Comparison of ENCODE assay signal across 1 cellular context in genomic region chr19:53868892-53869804, GRCh38.
TF ChIP-seq lines count a peak whose summit lies in the region.

No MANE protein-coding gene starts in this region.

TF ChIP-seq in HepG2, 621 proteins besides CTCF, POLR2A, EP300 and RAD21 (continued from another document and continues in another):
- TF ChIP-seq GMEB1 (CRISPR knock-in tag; IDR thresholded peaks at IDR 0.05; ENCODE audit: borderline replicate concordance) (peak; percentile 69), SRF (IDR thresholded peaks at IDR 0.05; ENCODE audit: low read depth, low read length) (peak; percentile 94), NFYC (CRISPR knock-in tag; IDR thresholded peaks at IDR 0.05) (no peak), SRSF1 (optimal IDR thresholded peaks at IDR 0.05; ENCODE audit: low read depth, low read length) (no peak), KDM5B (CRISPR knock-in tag; IDR thresholded peaks at IDR 0.05; ENCODE audit: borderline replicate concordance) (peak; percentile 60; the same call in 1 of the 2 replicates), ATF1 (CRISPR knock-in tag; IDR thresholded peaks at IDR 0.05) (no peak), ZKSCAN8 (CRISPR knock-in tag; IDR thresholded peaks at IDR 0.05; ENCODE audit: borderline replicate concordance) (no peak), ATF3 (CRISPR knock-in tag; IDR thresholded peaks at IDR 0.05) (no peak), ZNF335 (CRISPR knock-in tag; IDR thresholded peaks at IDR 0.05) (no peak), NR2C2 (CRISPR knock-in tag; IDR thresholded peaks at IDR 0.05; ENCODE audit: borderline replicate concordance) (peak; percentile 89), THAP9 (CRISPR knock-in tag; IDR thresholded peaks at IDR 0.05; ENCODE audit: borderline replicate concordance) (peak; percentile 54; the same call in 1 of the 2 replicates), WIZ (CRISPR knock-in tag; IDR thresholded peaks at IDR 0.05) (0 out of 2 replicates have a peak, but pooled peaks have one; percentile 63), SP4 (CRISPR knock-in tag; IDR thresholded peaks at IDR 0.05) (peak; percentile 54; the same call in 1 of the 2 replicates), KAT7 (CRISPR knock-in tag; IDR thresholded peaks at IDR 0.05; ENCODE audit: borderline replicate concordance) (peak; percentile 51; the same call in 1 of the 2 replicates), ZNF567 (CRISPR knock-in tag; IDR thresholded peaks at IDR 0.05; ENCODE audit: borderline replicate concordance) (0 out of 2 replicates have a peak, but pooled peaks have one; percentile 17), ARHGAP35 (CRISPR knock-in tag; IDR thresholded peaks at IDR 0.05; ENCODE audit: borderline replicate concordance) (no peak; the same call in 1 of the 2 replicates), ZNF660 (CRISPR knock-in tag; IDR thresholded peaks at IDR 0.05; ENCODE audit: borderline replicate concordance, low read depth) (no peak), ZNF274 (CRISPR knock-in tag; IDR thresholded peaks at IDR 0.05) (no peak), ZNF20 (CRISPR knock-in tag; IDR thresholded peaks at IDR 0.05) (no peak), SIX1 (CRISPR knock-in tag; IDR thresholded peaks at IDR 0.05; ENCODE audit: borderline replicate concordance) (no peak), HOXA5 (CRISPR knock-in tag; IDR thresholded peaks at IDR 0.05) (0 out of 2 replicates have a peak, but pooled peaks have one; percentile 59), GLI4 (CRISPR knock-in tag; IDR thresholded peaks at IDR 0.05; ENCODE audit: borderline replicate concordance) (0 out of 2 replicates have a peak, but pooled peaks have one; percentile 20), CREB3 (CRISPR knock-in tag; IDR thresholded peaks at IDR 0.05) (no peak), ZNF496 (CRISPR knock-in tag; IDR thresholded peaks at IDR 0.05; ENCODE audit: insufficient replicate concordance) (no peak), ZFX (CRISPR knock-in tag; IDR thresholded peaks at IDR 0.05; ENCODE audit: low read depth) (peak; percentile 58), ARNTL (CRISPR knock-in tag; IDR thresholded peaks at IDR 0.05) (peak; percentile 64; the same call in 1 of the 2 replicates), MED1 (CRISPR knock-in tag; IDR thresholded peaks at IDR 0.05) (peak; percentile 41; the same call in 1 of the 2 replicates), SALL2 (CRISPR knock-in tag; IDR thresholded peaks at IDR 0.05) (no peak), MEIS2 (CRISPR knock-in tag; IDR thresholded peaks at IDR 0.05) (peak; percentile 38; the same call in 1 of the 2 replicates), ATF4 (CRISPR knock-in tag; IDR thresholded peaks at IDR 0.05) (no peak), KLF11 (CRISPR knock-in tag; IDR thresholded peaks at IDR 0.05) (no peak), ZNF670 (CRISPR knock-in tag; IDR thresholded peaks at IDR 0.05; ENCODE audit: borderline replicate concordance) (0 out of 2 replicates have a peak, but pooled peaks have one; percentile 32), ZNF773 (CRISPR knock-in tag; IDR thresholded peaks at IDR 0.05; ENCODE audit: borderline replicate concordance) (0 out of 2 replicates have a peak, but pooled peaks have one; percentile 17), ZNF430 (CRISPR knock-in tag; IDR thresholded peaks at IDR 0.05) (no peak), DMAP1 (CRISPR knock-in tag; IDR thresholded peaks at IDR 0.05) (peak; percentile 40; the same call in 1 of the 2 replicates), ETS1 (CRISPR knock-in tag; IDR thresholded peaks at IDR 0.05) (no peak), ONECUT2 (CRISPR knock-in tag; IDR thresholded peaks at IDR 0.05) (no peak), CREBL2 (CRISPR knock-in tag; IDR thresholded peaks at IDR 0.05; ENCODE audit: borderline replicate concordance) (no peak), ZNF256 (CRISPR knock-in tag; conservative IDR thresholded peaks at IDR 0.05) (peak; percentile 49; the same call in 1 of the 2 replicates), SUZ12 (IDR thresholded peaks at IDR 0.05; ENCODE audit: low read depth, low read length) (no peak), TRIM24 (CRISPR knock-in tag; IDR thresholded peaks at IDR 0.05) (no peak), ZNF879 (CRISPR knock-in tag; IDR thresholded peaks at IDR 0.05) (no peak)
- TF ChIP-seq, protein P1, sequence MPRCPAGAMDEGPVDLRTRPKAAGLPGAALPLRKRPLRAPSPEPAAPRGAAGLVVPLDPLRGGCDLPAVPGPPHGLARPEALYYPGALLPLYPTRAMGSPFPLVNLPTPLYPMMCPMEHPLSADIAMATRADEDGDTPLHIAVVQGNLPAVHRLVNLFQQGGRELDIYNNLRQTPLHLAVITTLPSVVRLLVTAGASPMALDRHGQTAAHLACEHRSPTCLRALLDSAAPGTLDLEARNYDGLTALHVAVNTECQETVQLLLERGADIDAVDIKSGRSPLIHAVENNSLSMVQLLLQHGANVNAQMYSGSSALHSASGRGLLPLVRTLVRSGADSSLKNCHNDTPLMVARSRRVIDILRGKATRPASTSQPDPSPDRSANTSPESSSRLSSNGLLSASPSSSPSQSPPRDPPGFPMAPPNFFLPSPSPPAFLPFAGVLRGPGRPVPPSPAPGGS (CRISPR knock-in tag; IDR thresholded peaks at IDR 0.05), result 0 out of 2 replicates have a peak, but pooled peaks have one; percentile 18
- TF ChIP-seq, protein P2, sequence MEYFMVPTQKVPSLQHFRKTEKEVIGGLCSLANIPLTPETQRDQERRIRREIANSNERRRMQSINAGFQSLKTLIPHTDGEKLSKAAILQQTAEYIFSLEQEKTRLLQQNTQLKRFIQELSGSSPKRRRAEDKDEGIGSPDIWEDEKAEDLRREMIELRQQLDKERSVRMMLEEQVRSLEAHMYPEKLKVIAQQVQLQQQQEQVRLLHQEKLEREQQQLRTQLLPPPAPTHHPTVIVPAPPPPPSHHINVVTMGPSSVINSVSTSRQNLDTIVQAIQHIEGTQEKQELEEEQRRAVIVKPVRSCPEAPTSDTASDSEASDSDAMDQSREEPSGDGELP (IDR thresholded peaks at IDR 0.05; ENCODE audit: borderline replicate concordance, low read depth), result peak; percentile 39; the same call in 1 of the 2 replicates
- TF ChIP-seq, protein P3, sequence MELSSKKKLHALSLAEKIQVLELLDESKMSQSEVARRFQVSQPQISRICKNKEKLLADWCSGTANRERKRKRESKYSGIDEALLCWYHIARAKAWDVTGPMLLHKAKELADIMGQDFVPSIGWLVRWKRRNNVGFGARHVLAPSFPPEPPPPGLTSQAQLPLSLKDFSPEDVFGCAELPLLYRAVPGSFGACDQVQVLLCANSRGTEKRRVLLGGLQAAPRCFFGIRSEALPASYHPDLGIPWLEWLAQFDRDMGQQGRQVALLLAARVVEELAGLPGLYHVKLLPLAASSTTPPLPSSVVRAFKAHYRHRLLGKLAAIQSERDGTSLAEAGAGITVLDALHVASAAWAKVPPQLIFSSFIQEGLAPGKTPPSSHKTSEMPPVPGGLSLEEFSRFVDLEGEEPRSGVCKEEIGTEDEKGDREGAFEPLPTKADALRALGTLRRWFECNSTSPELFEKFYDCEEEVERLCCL (CRISPR knock-in tag; IDR thresholded peaks at IDR 0.05; ENCODE audit: borderline replicate concordance), result no peak
- TF ChIP-seq, protein P4, sequence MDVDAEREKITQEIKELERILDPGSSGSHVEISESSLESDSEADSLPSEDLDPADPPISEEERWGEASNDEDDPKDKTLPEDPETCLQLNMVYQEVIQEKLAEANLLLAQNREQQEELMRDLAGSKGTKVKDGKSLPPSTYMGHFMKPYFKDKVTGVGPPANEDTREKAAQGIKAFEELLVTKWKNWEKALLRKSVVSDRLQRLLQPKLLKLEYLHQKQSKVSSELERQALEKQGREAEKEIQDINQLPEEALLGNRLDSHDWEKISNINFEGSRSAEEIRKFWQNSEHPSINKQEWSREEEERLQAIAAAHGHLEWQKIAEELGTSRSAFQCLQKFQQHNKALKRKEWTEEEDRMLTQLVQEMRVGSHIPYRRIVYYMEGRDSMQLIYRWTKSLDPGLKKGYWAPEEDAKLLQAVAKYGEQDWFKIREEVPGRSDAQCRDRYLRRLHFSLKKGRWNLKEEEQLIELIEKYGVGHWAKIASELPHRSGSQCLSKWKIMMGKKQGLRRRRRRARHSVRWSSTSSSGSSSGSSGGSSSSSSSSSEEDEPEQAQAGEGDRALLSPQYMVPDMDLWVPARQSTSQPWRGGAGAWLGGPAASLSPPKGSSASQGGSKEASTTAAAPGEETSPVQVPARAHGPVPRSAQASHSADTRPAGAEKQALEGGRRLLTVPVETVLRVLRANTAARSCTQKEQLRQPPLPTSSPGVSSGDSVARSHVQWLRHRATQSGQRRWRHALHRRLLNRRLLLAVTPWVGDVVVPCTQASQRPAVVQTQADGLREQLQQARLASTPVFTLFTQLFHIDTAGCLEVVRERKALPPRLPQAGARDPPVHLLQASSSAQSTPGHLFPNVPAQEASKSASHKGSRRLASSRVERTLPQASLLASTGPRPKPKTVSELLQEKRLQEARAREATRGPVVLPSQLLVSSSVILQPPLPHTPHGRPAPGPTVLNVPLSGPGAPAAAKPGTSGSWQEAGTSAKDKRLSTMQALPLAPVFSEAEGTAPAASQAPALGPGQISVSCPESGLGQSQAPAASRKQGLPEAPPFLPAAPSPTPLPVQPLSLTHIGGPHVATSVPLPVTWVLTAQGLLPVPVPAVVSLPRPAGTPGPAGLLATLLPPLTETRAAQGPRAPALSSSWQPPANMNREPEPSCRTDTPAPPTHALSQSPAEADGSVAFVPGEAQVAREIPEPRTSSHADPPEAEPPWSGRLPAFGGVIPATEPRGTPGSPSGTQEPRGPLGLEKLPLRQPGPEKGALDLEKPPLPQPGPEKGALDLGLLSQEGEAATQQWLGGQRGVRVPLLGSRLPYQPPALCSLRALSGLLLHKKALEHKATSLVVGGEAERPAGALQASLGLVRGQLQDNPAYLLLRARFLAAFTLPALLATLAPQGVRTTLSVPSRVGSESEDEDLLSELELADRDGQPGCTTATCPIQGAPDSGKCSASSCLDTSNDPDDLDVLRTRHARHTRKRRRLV (CRISPR knock-in tag; IDR thresholded peaks at IDR 0.05), result no peak
- TF ChIP-seq, protein P5, sequence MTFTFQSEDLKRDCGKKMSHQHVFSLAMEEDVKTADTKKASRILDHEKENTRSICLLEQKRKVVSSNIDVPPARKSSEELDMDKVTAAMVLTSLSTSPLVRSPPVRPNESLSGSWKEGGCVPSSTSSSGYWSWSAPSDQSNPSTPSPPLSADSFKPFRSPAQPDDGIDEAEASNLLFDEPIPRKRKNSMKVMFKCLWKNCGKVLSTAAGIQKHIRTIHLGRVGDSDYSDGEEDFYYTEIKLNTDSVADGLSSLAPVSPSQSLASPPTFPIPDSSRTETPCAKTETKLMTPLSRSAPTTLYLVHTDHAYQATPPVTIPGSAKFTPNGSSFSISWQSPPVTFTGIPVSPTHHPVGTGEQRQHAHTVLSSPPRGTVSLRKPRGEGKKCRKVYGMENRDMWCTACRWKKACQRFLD (CRISPR knock-in tag; IDR thresholded peaks at IDR 0.05; ENCODE audit: borderline replicate concordance), result peak; percentile 46; the same call in 1 of the 2 replicates
